In the genomic region with DNA sequence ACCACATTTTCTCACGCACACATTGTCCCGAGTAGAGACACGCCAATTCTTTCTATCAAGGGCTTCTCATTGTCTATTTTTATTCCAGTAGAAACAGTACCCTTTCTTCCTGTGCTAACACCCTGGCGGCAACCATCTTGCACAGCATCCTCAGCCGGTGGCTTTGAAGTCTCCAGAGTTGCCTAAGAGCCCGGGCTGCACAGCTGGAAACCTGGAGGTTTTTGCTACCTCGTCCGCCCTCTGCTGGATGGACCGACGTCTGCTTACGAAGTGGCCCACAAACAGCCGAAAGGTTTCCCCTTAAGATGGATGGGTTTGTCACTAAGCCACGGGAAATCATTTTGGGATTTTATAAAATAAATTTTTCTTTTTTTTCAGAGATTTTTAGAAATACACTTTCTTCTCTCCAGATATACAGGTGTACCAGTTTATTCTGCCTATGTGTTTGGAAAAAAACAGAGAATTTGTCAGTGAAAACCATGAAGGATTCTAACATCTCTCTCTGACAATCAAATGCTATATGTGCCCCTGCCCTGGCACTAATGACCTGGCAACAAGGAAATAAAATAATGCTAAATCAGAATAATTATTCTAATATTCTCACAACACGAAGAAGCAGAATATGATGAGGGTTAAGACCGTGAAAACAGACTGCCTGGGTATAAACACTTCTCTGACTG, we compare ENCODE assay signal across 8 cellular contexts.
DNase-seq lines count a peak whose midpoint lies in the region; ATAC-seq, FAIRE-seq and TF ChIP-seq lines count a peak whose summit lies in the region.

No MANE protein-coding gene starts in this region.

- H3K4me3 ChIP-seq in neural progenitor cell (no peak overlapping the region), suprapubic skin (no peak overlapping the region)

- H2AFZ ChIP-seq in neural progenitor cell (replicated peaks) = peak overlapping the region; percentile 54

- no peak overlapping the region for H3K4me3 Mint-ChIP-seq in activated T-cell treated with anti-CD3 and anti-CD28 coated beads, Interleukin-2, amount 50 U/mL, for 4 hours
- H3K4me3 Mint-ChIP-seq in neural progenitor cell = peak overlapping the region; percentile 33

- H3K9ac ChIP-seq in neural progenitor cell = no peak overlapping the region

- no peaks in the 10 kb centered on the region for H3K36me3 Mint-ChIP-seq in activated T-cell treated with anti-CD3 and anti-CD28 coated beads, Interleukin-2, amount 50 U/mL, for 4 hours (ENCODE audit: insufficient read depth)
- no peaks in the 10 kb centered on the region for H3K36me3 Mint-ChIP-seq in neural progenitor cell

- H3K79me2 ChIP-seq in neural progenitor cell (ENCODE audit: low read depth) = no peaks in the 10 kb centered on the region

- H3K27ac ChIP-seq in neural progenitor cell = no peak overlapping the region
- no peak overlapping the region for H3K27ac ChIP-seq in suprapubic skin

- peak; percentile 92 for TF ChIP-seq CTCF in neural progenitor cell (IDR thresholded peaks at IDR 0.05)
- peak; percentile 24 to 79 for TF ChIP-seq CTCF in suprapubic skin (IDR thresholded peaks at IDR 0.05)

- TF ChIP-seq POLR2A in suprapubic skin (IDR thresholded peaks at IDR 0.05) = no peak

- peaks cover 2% of the 10 kb centered on the region for H3K4me1 Mint-ChIP-seq in activated T-cell treated with anti-CD3 and anti-CD28 coated beads, Interleukin-2, amount 50 U/mL, for 4 hours (ENCODE audit: low read depth)
- H3K4me1 Mint-ChIP-seq in neural progenitor cell = peaks cover 12% of the 10 kb centered on the region

- H3K27me3 ChIP-seq in neural progenitor cell (peaks cover 10% of the 10 kb centered on the region), suprapubic skin (peaks cover 9% of the 10 kb centered on the region)

- peak; percentile 60 for FAIRE-seq in RCC 7860 (lab: Jason Lieb, UNC)

- peaks cover 10% of the 10 kb centered on the region for H3K27me3 Mint-ChIP-seq in activated T-cell treated with anti-CD3 and anti-CD28 coated beads, Interleukin-2, amount 50 U/mL, for 4 hours (ENCODE audit: low read depth)
- H3K27me3 Mint-ChIP-seq in neural progenitor cell (ENCODE audit: insufficient read depth, low read depth) = no peaks in the 10 kb centered on the region

- no peaks in the 10 kb centered on the region for H4K20me1 ChIP-seq in neural progenitor cell (ENCODE audit: low read depth)

- H3K9me3 Mint-ChIP-seq in activated T-cell treated with anti-CD3 and anti-CD28 coated beads, Interleukin-2, amount 50 U/mL, for 4 hours = no peaks in the 10 kb centered on the region
- no peaks in the 10 kb centered on the region for H3K9me3 Mint-ChIP-seq in neural progenitor cell

- no peak overlapping the region for H3K27ac Mint-ChIP-seq in neural progenitor cell

- WGBS in suprapubic skin = 50% methylated on average over 14 of the region's 15 CpGs

- peak; percentile 57 for ATAC-seq in GM21528 (IDR thresholded peaks at IDR 0.05; ENCODE audit: low FRiP score, unreplicated experiment)
- peak; percentile 85 to 91 for ATAC-seq in activated T-cell treated with anti-CD3 and anti-CD28 coated beads, Interleukin-2, amount 50 U/mL, for 4 hours

- no peak overlapping the region for H3K4me2 ChIP-seq in neural progenitor cell

- no peak for TF ChIP-seq EP300 in suprapubic skin (IDR thresholded peaks at IDR 0.05)

- H3K9me3 ChIP-seq in neural progenitor cell (ENCODE audit: low read depth) = no peaks in the 10 kb centered on the region
- H3K9me3 ChIP-seq in suprapubic skin = no peaks in the 10 kb centered on the region

- no peaks in the 10 kb centered on the region for H3F3A ChIP-seq in neural progenitor cell (ENCODE audit: low read depth)

- no peaks in the 10 kb centered on the region for H3K36me3 ChIP-seq in neural progenitor cell
- H3K36me3 ChIP-seq in suprapubic skin = no peaks in the 10 kb centered on the region

- DNase-seq in DMS 273 treated with DMSO at 0.1 percent for 48 hours (lab: John Stamatoyannopoulos, UW) (peak; percentile 66), KG1 (lab: John Stamatoyannopoulos, UW) (peak; percentile 5), RCC 7860 (ENCODE audit: low spot score) (peak; percentile 58), fibroblast of peridontal ligament (ENCODE audit: extremely low read depth) (peak; percentile 72), neural progenitor cell (ENCODE audit: low spot score) (peak; percentile 98), suprapubic skin (ENCODE audit: low spot score in 2 of 2) (peak; percentile 88 to 89)
- peak; percentile 33 for DNase-seq in activated T-cell treated with anti-CD3 and anti-CD28 coated beads, Interleukin-2, amount 50 U/mL, for 4 hours

- H3K4me1 ChIP-seq in neural progenitor cell (no peaks in the 10 kb centered on the region), suprapubic skin (no peaks in the 10 kb centered on the region)

Comparison
In these comparisons a context has a peak if more than half of its experiments do, and no peak if none do; other contexts are left out.
1. DNase-seq: peak in every context shown above with its lines; median percentile 98 in neural progenitor cell; 88 in suprapubic skin; 72 in fibroblast of peridontal ligament; 66 in DMS 273 treated with DMSO at 0.1 percent for 48 hours; 58 in RCC 7860; 33 in activated T-cell treated with anti-CD3 and anti-CD28 coated beads, Interleukin-2, amount 50 U/mL, for 4 hours; 5 in KG1.